In genomic region chr5:6712582-6713273, GRCh38 we compare ENCODE assay signal across 1 cellular context.
TF ChIP-seq lines count a peak whose summit lies in the region.

No MANE protein-coding gene starts in this region.

TF ChIP-seq in HEK293, 187 proteins besides CTCF, POLR2A, EP300 and RAD21 (continued from another document and continues in another):
- no peak for TF ChIP-seq ZNF19 (tag by site-specific recombination; IDR thresholded peaks at IDR 0.05; ENCODE audit: low read depth)
- peak; percentile 72; the same call in 1 of the 2 replicates for TF ChIP-seq SP7 (tag by site-specific recombination; IDR thresholded peaks at IDR 0.05)
- no peak for TF ChIP-seq ZNF830 (tag by site-specific recombination; IDR thresholded peaks at IDR 0.05; ENCODE audit: low read depth)
- no peak for TF ChIP-seq ZNF202 (tag by site-specific recombination; IDR thresholded peaks at IDR 0.05; ENCODE audit: borderline replicate concordance)
- no peak for TF ChIP-seq ZNF776 (tag by site-specific recombination; IDR thresholded peaks at IDR 0.05; ENCODE audit: borderline replicate concordance)
- 0 out of 2 replicates have a peak, but pooled peaks have one; percentile 24 for TF ChIP-seq PBX3 (CRISPR knock-in tag; IDR thresholded peaks at IDR 0.05)
- TF ChIP-seq ZNF248 (tag by site-specific recombination; IDR thresholded peaks at IDR 0.05): no peak
- no peak for TF ChIP-seq KLF7 (tag by site-specific recombination; IDR thresholded peaks at IDR 0.05; ENCODE audit: borderline replicate concordance)
- no peak for TF ChIP-seq PRDM1 (tag by site-specific recombination; IDR thresholded peaks at IDR 0.05)
- TF ChIP-seq TRIM28 (IDR thresholded peaks at IDR 0.05; ENCODE audit: borderline replicate concordance, low read length): no peak
- peak; percentile 55; the same call in 1 of the 2 replicates for TF ChIP-seq ZNF449 (tag by site-specific recombination; IDR thresholded peaks at IDR 0.05)
- TF ChIP-seq ZNF843 (tag by site-specific recombination; IDR thresholded peaks at IDR 0.05): 0 out of 2 replicates have a peak, but pooled peaks have one; percentile 32
- TF ChIP-seq ZNF513 (tag by site-specific recombination; IDR thresholded peaks at IDR 0.05): peak; percentile 33; the same call in 1 of the 2 replicates
- peak; percentile 41 for TF ChIP-seq ZNF629 (tag by site-specific recombination; IDR thresholded peaks at IDR 0.05)
- TF ChIP-seq GLIS2 (tag by site-specific recombination; IDR thresholded peaks at IDR 0.05): peak; percentile 58
- no peak for TF ChIP-seq ZNF394 (tag by site-specific recombination; IDR thresholded peaks at IDR 0.05; ENCODE audit: borderline replicate concordance)
- TF ChIP-seq ZIC2 (tag by site-specific recombination; IDR thresholded peaks at IDR 0.05): peak; percentile 63
- TF ChIP-seq ZNF555 (tag by site-specific recombination; conservative IDR thresholded peaks at IDR 0.05): no peak
- TF ChIP-seq ZNF549 (tag by site-specific recombination; IDR thresholded peaks at IDR 0.05): no peak
- TF ChIP-seq ZNF426 (tag by site-specific recombination; IDR thresholded peaks at IDR 0.05): no peak
- peak; percentile 81 for TF ChIP-seq SCRT2 (tag by site-specific recombination; IDR thresholded peaks at IDR 0.05)
- no peak for TF ChIP-seq ZNF580 (tag by site-specific recombination; IDR thresholded peaks at IDR 0.05)
- no peak for TF ChIP-seq ZFP37 (tag by site-specific recombination; IDR thresholded peaks at IDR 0.05)
- no peak for TF ChIP-seq ZSCAN18 (tag by site-specific recombination; IDR thresholded peaks at IDR 0.05)
- peak; percentile 79 for TF ChIP-seq ZNF610 (tag by site-specific recombination; IDR thresholded peaks at IDR 0.05; ENCODE audit: borderline replicate concordance)
- no peak for TF ChIP-seq ZBTB6 (tag by site-specific recombination; IDR thresholded peaks at IDR 0.05)
- no peak for TF ChIP-seq FEZF1 (tag by site-specific recombination; IDR thresholded peaks at IDR 0.05)
- no peak for TF ChIP-seq ZNF10 (tag by site-specific recombination; IDR thresholded peaks at IDR 0.05)
- TF ChIP-seq GLI2 (tag by site-specific recombination; IDR thresholded peaks at IDR 0.05; ENCODE audit: borderline replicate concordance, low read depth): no peak
- peak; percentile 74; the same call in 1 of the 2 replicates for TF ChIP-seq ZNF596 (tag by site-specific recombination; IDR thresholded peaks at IDR 0.05)
- peak; percentile 76; the same call in 1 of the 2 replicates for TF ChIP-seq SP3 (tag by site-specific recombination; IDR thresholded peaks at IDR 0.05)
- TF ChIP-seq ZNF398 (tag by site-specific recombination; IDR thresholded peaks at IDR 0.05): peak; percentile 97
- TF ChIP-seq ZNF560 (tag by site-specific recombination; IDR thresholded peaks at IDR 0.05; ENCODE audit: borderline replicate concordance): no peak
- TF ChIP-seq ZBTB44 (tag by site-specific recombination; IDR thresholded peaks at IDR 0.05): 0 out of 2 replicates have a peak, but pooled peaks have one; percentile 65
- TF ChIP-seq KLF9 (tag by site-specific recombination; IDR thresholded peaks at IDR 0.05; ENCODE audit: low read depth): no peak
- TF ChIP-seq ZSCAN4 (tag by site-specific recombination; IDR thresholded peaks at IDR 0.05): no peak
- no peak for TF ChIP-seq ZNF311 (tag by site-specific recombination; IDR thresholded peaks at IDR 0.05; ENCODE audit: borderline replicate concordance)
- no peak for TF ChIP-seq ZNF558 (tag by site-specific recombination; IDR thresholded peaks at IDR 0.05)
- 0 out of 2 replicates have a peak, but pooled peaks have one; percentile 36 for TF ChIP-seq ZNF221 (tag by site-specific recombination; IDR thresholded peaks at IDR 0.05; ENCODE audit: borderline replicate concordance)
- TF ChIP-seq ZNF362 (tag by site-specific recombination; IDR thresholded peaks at IDR 0.05): no peak
- TF ChIP-seq MEIS1 (CRISPR knock-in tag; IDR thresholded peaks at IDR 0.05; ENCODE audit: borderline replicate concordance): no peak
- peak; percentile 52 for TF ChIP-seq PRDM10 (tag by site-specific recombination; IDR thresholded peaks at IDR 0.05)
- no peak for TF ChIP-seq ZNF16 (tag by site-specific recombination; IDR thresholded peaks at IDR 0.05; ENCODE audit: low read depth)
- no peak; the same call in 1 of the 2 replicates for TF ChIP-seq GLIS1 (tag by site-specific recombination; IDR thresholded peaks at IDR 0.05)
- TF ChIP-seq ZNF600 (tag by site-specific recombination; IDR thresholded peaks at IDR 0.05): peak; percentile 81
- peak; percentile 28; the same call in 1 of the 2 replicates for TF ChIP-seq ZNF146 (tag by site-specific recombination; IDR thresholded peaks at IDR 0.05)
- peak; percentile 51; the same call in 1 of the 2 replicates for TF ChIP-seq ZNF184 (tag by site-specific recombination; IDR thresholded peaks at IDR 0.05)
- peak; percentile 82 for TF ChIP-seq SP2 (tag by site-specific recombination; IDR thresholded peaks at IDR 0.05)
- no peak for TF ChIP-seq ZNF664 (tag by site-specific recombination; IDR thresholded peaks at IDR 0.05)
- no peak; the same call in 1 of the 2 replicates for TF ChIP-seq ZFHX2 (tag by site-specific recombination; conservative IDR thresholded peaks at IDR 0.05)
- TF ChIP-seq ZNF423 (tag by site-specific recombination; IDR thresholded peaks at IDR 0.05): no peak
